1 cellular context compared by ENCODE assay signal in genomic region chr3:122458992-122459391, GRCh38.
TF ChIP-seq lines count a peak whose summit lies in the region.

No MANE protein-coding gene starts in this region.

TF ChIP-seq in GM23338, 12 proteins besides CTCF, POLR2A, EP300 and RAD21 (continued from another document):
- no peak for TF ChIP-seq ZNF462 (CRISPR knock-in tag; IDR thresholded peaks at IDR 0.05)
- no peak for TF ChIP-seq EZH2 (IDR thresholded peaks at IDR 0.05; ENCODE audit: low read depth, unreplicated experiment)
- no peak for TF ChIP-seq POLR2AphosphoS5 (IDR thresholded peaks at IDR 0.05; ENCODE audit: low read depth)
